16 cellular contexts compared by ENCODE assay signal in the genomic region with DNA sequence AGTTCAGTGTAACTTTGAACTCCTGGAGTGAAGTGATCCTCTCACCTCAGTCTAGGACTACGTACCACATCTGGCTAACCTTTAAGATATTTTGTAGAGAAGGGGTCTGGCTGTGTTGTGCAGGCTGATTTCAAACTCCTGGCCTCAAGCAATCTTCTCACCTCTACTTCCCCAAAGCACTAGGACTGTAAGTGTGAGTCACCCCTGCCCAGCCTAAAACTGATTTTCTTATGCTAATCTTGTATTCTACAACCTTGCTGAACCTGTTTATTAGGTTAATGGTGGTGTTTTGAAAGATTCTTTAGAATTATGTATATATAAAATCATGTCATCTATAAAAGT. TPM values are rescaled to one million over a fixed set of nuclear protein-coding genes. Genes with fewer than 3 reads are reported as not detected.
DNase-seq lines count a peak whose midpoint lies in the region; ATAC-seq, FAIRE-seq and TF ChIP-seq lines count a peak whose summit lies in the region.
"Had no signal": no experiment of that assay in that cellular context is flagged by ENCODE, and none has a peak within 500 bp of the region (broad histone marks: within the 10 kb centered on the region; RNA-seq: fewer than 3 reads in every experiment).

No MANE protein-coding gene starts in this region.

- H3K4me1 Mint-ChIP-seq in activated CD8-positive, alpha-beta memory T cell treated with anti-CD3 and anti-CD28 coated beads, Interleukin-2, amount 10 ng/mL, durations not matched to agents 7 days and 5 days: peaks cover 23% of the 10 kb centered on the region

- no peaks in the 10 kb centered on the region for H3K27me3 ChIP-seq in esophagus (ENCODE audit: control insufficient read depth in 1 of 2, insufficient read depth in 2 of 2, low read length in 2 of 2)
- no peaks in the 10 kb centered on the region for H3K27me3 ChIP-seq in pancreas
- H3K27me3 ChIP-seq: BE2C, dorsolateral prefrontal cortex, tibial artery had no signal

- H3K27ac Mint-ChIP-seq in activated CD8-positive, alpha-beta memory T cell treated with anti-CD3 and anti-CD28 coated beads, Interleukin-2, amount 10 ng/mL, durations not matched to agents 7 days and 5 days: no peak overlapping the region

- peaks cover 10% of the 10 kb centered on the region for H3K9me3 Mint-ChIP-seq in activated CD8-positive, alpha-beta memory T cell treated with anti-CD3 and anti-CD28 coated beads, Interleukin-2, amount 10 ng/mL, durations not matched to agents 7 days and 5 days (ENCODE audit: low read depth)

- intact Hi-C loops in pancreas (cut with DNase I): no loop called here

- no peak overlapping the region for H3K4me3 Mint-ChIP-seq in activated CD8-positive, alpha-beta memory T cell treated with anti-CD3 and anti-CD28 coated beads, Interleukin-2, amount 10 ng/mL, durations not matched to agents 7 days and 5 days

- H3K27ac ChIP-seq in esophagus (ENCODE audit: low read depth in 2 of 2, low read length in 1 of 2) (peak overlapping the region; percentile 66 to 77), pancreas (peak overlapping the region; percentile 50 to 90 (median 67))
- H3K27ac ChIP-seq: dorsolateral prefrontal cortex, psoas muscle, tibial artery had no signal

- no peak overlapping the region for H3K4me3 ChIP-seq in esophagus (ENCODE audit: low read depth in 1 of 2, low read length in 2 of 2)
- H3K4me3 ChIP-seq in pancreas: peak overlapping the region in 1 of 4 donors; percentile 10
- H3K4me3 ChIP-seq: dorsolateral prefrontal cortex, psoas muscle, tibial artery had no signal

- TF ChIP-seq POLR2A in GM12891 (IDR thresholded peaks at IDR 0.05; ENCODE audit: low read depth, low read length): no peak

- H3K36me3 ChIP-seq in esophagus (ENCODE audit: control insufficient read depth in 2 of 2, insufficient read depth in 2 of 2, low read length in 1 of 2) (no peaks in the 10 kb centered on the region), pancreas (no peaks in the 10 kb centered on the region)
- H3K36me3 ChIP-seq: BE2C had no signal

- no peaks in the 10 kb centered on the region for H3K27me3 Mint-ChIP-seq in activated CD8-positive, alpha-beta memory T cell treated with anti-CD3 and anti-CD28 coated beads, Interleukin-2, amount 10 ng/mL, durations not matched to agents 7 days and 5 days

- DNase-seq in GM12891 (ENCODE audit: insufficient read length, low spot score): no peak
- peak; percentile 55 for DNase-seq in NOMO-1 treated with DMSO at 0.1 percent for 48 hours (lab: John Stamatoyannopoulos, UW; ENCODE audit: unreplicated experiment)
- DNase-seq in pancreas: peak in 2 of 6 donors; percentile 23 to 31
- no peak for DNase-seq in NK-92 treated with Interleukin-12 subunit alpha and Interleukin-12 subunit beta, amount 100 ng/mL, for 24 hours (lab: John Stamatoyannopoulos, UW)
- DNase-seq in activated CD8-positive, alpha-beta memory T cell treated with anti-CD3 and anti-CD28 coated beads, Interleukin-2, amount 10 ng/mL, durations not matched to agents 7 days and 5 days: no peak
- DNase-seq: activated CD4-positive, alpha-beta T cell treated with anti-CD3 and anti-CD28 coated beads, Interleukin-2, amount 50 U/mL, for 4 hours; aorta; BE2C; dorsolateral prefrontal cortex; foreskin fibroblast; NCI-H1694 treated with DMSO at 0.1 percent for 48 hours; psoas muscle; tibial artery had no signal

- H3K4me1 ChIP-seq in esophagus (ENCODE audit: control insufficient read depth in 2 of 2, insufficient read depth in 2 of 2, low read length in 1 of 2): no peaks in the 10 kb centered on the region
- H3K4me1 ChIP-seq in pancreas: peaks cover 3 to 16% (median 6%) of the 10 kb centered on the region in 3 donors
- H3K4me1 ChIP-seq: BE2C, tibial artery had no signal

- TF ChIP-seq CTCF in pancreas (IDR thresholded peaks at IDR 0.05): no peak

- peak; percentile 16 for FAIRE-seq in GM12891 (lab: Jason Lieb, UNC)
- FAIRE-seq in pancreas (lab: Jason Lieb, UNC): no peak

- peak; percentile 69 to 82 (median 76) for ATAC-seq in pancreas
- no peak for ATAC-seq in activated CD8-positive, alpha-beta memory T cell treated with anti-CD3 and anti-CD28 coated beads, Interleukin-2, amount 10 ng/mL, durations not matched to agents 7 days and 5 days
- ATAC-seq in HG03521 (IDR thresholded peaks at IDR 0.05; ENCODE audit: unreplicated experiment): no peak
- ATAC-seq in HG03520 (IDR thresholded peaks at IDR 0.05; ENCODE audit: unreplicated experiment): no peak

- CTCF ChIA-PET in activated CD8-positive, alpha-beta memory T cell treated with anti-CD3 and anti-CD28 coated beads, Interleukin-2, amount 10 ng/mL, durations not matched to agents 7 days and 5 days (lab: Charles Lee): no interaction called here

- peaks cover 51% of the 10 kb centered on the region for H3K36me3 Mint-ChIP-seq in activated CD8-positive, alpha-beta memory T cell treated with anti-CD3 and anti-CD28 coated beads, Interleukin-2, amount 10 ng/mL, durations not matched to agents 7 days and 5 days

- WGBS in esophagus, 2 donors: 67 to 77% methylated on average over 1 of the region's 1 CpG
- 39 to 52% methylated on average over 1 of the region's 1 CpG for WGBS in pancreas, 2 donors

- H3K9me3 ChIP-seq in esophagus (ENCODE audit: control insufficient read depth in 2 of 2, insufficient read depth in 1 of 2, low read depth in 1 of 2, low read length in 1 of 2) (no peaks in the 10 kb centered on the region), pancreas (no peaks in the 10 kb centered on the region)
- H3K9me3 ChIP-seq: BE2C, tibial artery had no signal

TF ChIP-seq in GM12891, 5 proteins besides CTCF, POLR2A, EP300 and RAD21:
- TF ChIP-seq POU2F2 (IDR thresholded peaks at IDR 0.05; ENCODE audit: low read depth, low read length) (no peak), PAX5 (IDR thresholded peaks at IDR 0.05; ENCODE audit: insufficient read depth, low read length, severe bottlenecking) (no peak), TAF1 (IDR thresholded peaks at IDR 0.05; ENCODE audit: low read depth, low read length) (no peak), POLR2AphosphoS5 (IDR thresholded peaks at IDR 0.05; ENCODE audit: low read depth, low read length) (no peak), SPI1 (IDR thresholded peaks at IDR 0.05; ENCODE audit: low read depth, low read length) (no peak)

RNA-seq across cellular contexts. Expression of gene LCOR, which starts 58.0 kb away (rescaled TPM):
- polyA plus RNA-seq in GM12891 (2012; ENCODE audit: low read depth, missing spikeins): 5.8 TPM
- 1 to 10 TPM; 2.9 to 5.9 TPM for polyA plus RNA-seq in esophagus
- 10 to 100 TPM; 17.2 to 34.2 (median 22.3) TPM for total RNA-seq in pancreas
- 1 to 10 TPM; 4.5 to 4.8 TPM for polyA plus RNA-seq in pancreas
- total RNA-seq in activated CD8-positive, alpha-beta memory T cell treated with anti-CD3 and anti-CD28 coated beads, Interleukin-2, amount 10 ng/mL, durations not matched to agents 7 days and 5 days: 10 to 100 TPM; 27.8 to 34.0 TPM

Comparison
In these comparisons a context has a peak if more than half of its experiments do, and no peak if none do; other contexts are left out.
1. ATAC-seq: peak in pancreas (4 of 4); none in activated CD8-positive, alpha-beta memory T cell treated with anti-CD3 and anti-CD28 coated beads, Interleukin-2, amount 10 ng/mL, durations not matched to agents 7 days and 5 days (single experiment), HG03521 (single experiment) and HG03520 (single experiment).